In the genomic region with DNA sequence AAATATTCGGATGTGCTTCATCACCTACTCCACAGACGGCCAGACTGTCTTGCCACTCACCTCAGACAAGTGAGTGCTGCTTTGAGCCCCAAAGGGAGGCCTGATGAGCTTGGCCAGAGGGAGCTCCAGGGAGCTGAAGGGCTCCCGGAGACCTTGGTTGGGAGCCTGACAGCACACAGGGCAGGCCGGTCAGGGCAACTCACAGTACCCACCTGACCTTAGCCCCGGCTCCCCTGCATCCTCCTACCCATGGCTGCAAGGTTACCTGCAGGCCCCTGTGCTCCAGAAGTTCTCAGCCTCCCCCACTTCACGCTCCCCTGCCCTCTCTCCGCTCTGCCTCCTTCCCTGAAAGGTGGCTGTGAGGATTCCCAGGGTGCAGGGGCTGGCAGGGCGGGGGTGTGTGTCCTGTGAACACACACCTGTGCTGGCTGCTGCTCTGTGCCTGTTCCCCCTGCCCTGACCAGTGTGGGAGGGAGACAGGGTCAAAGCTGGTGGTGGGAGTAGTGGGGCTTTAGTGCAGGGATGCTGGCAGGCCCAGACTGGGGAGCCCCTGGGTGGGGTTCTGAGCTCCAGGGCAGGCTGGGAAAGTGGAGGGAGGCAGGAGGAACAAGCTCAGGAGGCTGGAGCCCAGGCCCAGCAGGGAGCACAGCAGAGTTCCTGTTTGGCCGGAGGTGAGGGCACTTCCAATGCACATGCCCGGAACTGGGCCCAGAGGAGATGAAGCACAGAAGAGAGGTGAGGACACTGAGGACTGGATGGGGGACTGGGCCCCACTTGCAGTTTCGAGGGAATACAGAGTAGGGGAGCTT, we compare ENCODE assay signal across 18 cellular contexts. TPM values are rescaled to one million over a fixed set of nuclear protein-coding genes. Genes with fewer than 3 reads are reported as not detected.
A peak's percentile ranks its signal among the peaks of the same experiment; 100 is the strongest.
DNase-seq lines count a peak whose midpoint lies in the region; ATAC-seq, FAIRE-seq and TF ChIP-seq lines count a peak whose summit lies in the region.
"Had no signal": no experiment of that assay in that cellular context is flagged by ENCODE, and none has a peak within 500 bp of the region (broad histone marks: within the 10 kb centered on the region; RNA-seq: fewer than 3 reads in every experiment).

No MANE protein-coding gene starts in this region.

- no peak overlapping the region for H3K27ac Mint-ChIP-seq in activated T-helper 2 cell treated with anti-CD3 and anti-CD28 coated beads, Interferon-gamma antibody, Interleukin-2, Interleukin-4, amounts not matched to agents 10 μg/mL and 5 μg/mL and 100 μg/mL, durations not matched to agents 14 hours and 24 hours and 36 hours
- H3K27ac Mint-ChIP-seq: CD4-positive, alpha-beta T cell; stimulated activated effector memory CD8-positive, alpha-beta T cell treated with anti-CD3 and anti-CD28 coated beads, Interleukin-12 subunit alpha, Interleukin-12 subunit beta, amount 100 ng/mL, for 72 hours had no signal

- H3K36me3 Mint-ChIP-seq in activated T-helper 2 cell treated with anti-CD3 and anti-CD28 coated beads, Interferon-gamma antibody, Interleukin-2, Interleukin-4, amounts not matched to agents 10 μg/mL and 5 μg/mL and 100 μg/mL, durations not matched to agents 14 hours and 24 hours and 36 hours (ENCODE audit: low read depth) = no peaks in the 10 kb centered on the region
- H3K36me3 Mint-ChIP-seq: stimulated activated effector memory CD8-positive, alpha-beta T cell treated with anti-CD3 and anti-CD28 coated beads, Interleukin-12 subunit alpha, Interleukin-12 subunit beta, amount 100 ng/mL, for 72 hours had no signal

- no peak for TF ChIP-seq POLR2A in A549 (IDR thresholded peaks at IDR 0.05; ENCODE audit: low read length)

- TF ChIP-seq CTCF in A549 (IDR thresholded peaks at IDR 0.05) (0 out of 3 replicates have a peak, but pooled peaks have one; percentile 21), GM06990 (IDR thresholded peaks at IDR 0.05; ENCODE audit: insufficient read depth, low read length, poor library complexity, severe bottlenecking) (peak; percentile 39), RWPE2 (IDR thresholded peaks at IDR 0.05; ENCODE audit: poor library complexity, severe bottlenecking) (no peak)

- H3K4me3 ChIP-seq in A549 (no peak overlapping the region), GM06990 (replicated peaks; ENCODE audit: low read depth, low read length) (no peak overlapping the region), RWPE2 (ENCODE audit: severe bottlenecking) (no peak overlapping the region)
- H3K4me3 ChIP-seq: GM23248 had no signal

- no peak overlapping the region for H3K4me3 Mint-ChIP-seq in activated T-helper 2 cell treated with anti-CD3 and anti-CD28 coated beads, Interferon-gamma antibody, Interleukin-2, Interleukin-4, amounts not matched to agents 10 μg/mL and 5 μg/mL and 100 μg/mL, durations not matched to agents 14 hours and 24 hours and 36 hours (ENCODE audit: low read depth)
- H3K4me3 Mint-ChIP-seq: CD4-positive, alpha-beta T cell; stimulated activated effector memory CD8-positive, alpha-beta T cell treated with anti-CD3 and anti-CD28 coated beads, Interleukin-12 subunit alpha, Interleukin-12 subunit beta, amount 100 ng/mL, for 72 hours had no signal

- H3K27me3 Mint-ChIP-seq in activated T-helper 2 cell treated with anti-CD3 and anti-CD28 coated beads, Interferon-gamma antibody, Interleukin-2, Interleukin-4, amounts not matched to agents 10 μg/mL and 5 μg/mL and 100 μg/mL, durations not matched to agents 14 hours and 24 hours and 36 hours (ENCODE audit: low read depth) = no peaks in the 10 kb centered on the region
- H3K27me3 Mint-ChIP-seq: CD4-positive, alpha-beta T cell had no signal

- CTCF ChIA-PET in A549 (lab: Yijun Ruan, JAX) = no interaction called here

- DNase-seq in A549 (ENCODE audit: low read depth in 1 of 2, low spot score in 1 of 2) = peak in 1 of 2 experiments; percentile 50
- DNase-seq in GM06990 (ENCODE audit: extremely low read depth, insufficient read length) = no peak
- DNase-seq in RWPE2 (ENCODE audit: low spot score) = peak; percentile 38
- DNase-seq in kidney tubule cell (ENCODE audit: low spot score) = peak; percentile 22
- no peak for DNase-seq in stimulated activated CD4-positive, alpha-beta T cell treated with anti-CD3 and anti-CD28 coated beads, Interleukin-12 subunit alpha, Interleukin-12 subunit beta, amount 100 ng/mL, for 4 hours
- no peak for DNase-seq in activated T-helper 2 cell treated with anti-CD3 and anti-CD28 coated beads, Interferon-gamma antibody, Interleukin-2, Interleukin-4, amounts not matched to agents 10 μg/mL and 5 μg/mL and 100 μg/mL, durations not matched to agents 14 hours and 24 hours and 36 hours (ENCODE audit: low spot score)
- no peak for DNase-seq in germinal center (ENCODE audit: low spot score)
- no peak for DNase-seq in NCI-H510A treated with DMSO at 0.1 percent for 48 hours (lab: John Stamatoyannopoulos, UW)
- DNase-seq: foreskin melanocyte; GM23248; NCI-H187 treated with DMSO at 0.1 percent for 48 hours; stimulated activated CD4-positive, alpha-beta T cell treated with anti-CD3 and anti-CD28 coated beads, Interleukin-1b, Interleukin-23, amount 100 ng/mL, for 48 hours; T-helper 2 cell had no signal

- no peaks in the 10 kb centered on the region for H3K9me3 Mint-ChIP-seq in activated T-helper 2 cell treated with anti-CD3 and anti-CD28 coated beads, Interferon-gamma antibody, Interleukin-2, Interleukin-4, amounts not matched to agents 10 μg/mL and 5 μg/mL and 100 μg/mL, durations not matched to agents 14 hours and 24 hours and 36 hours
- H3K9me3 Mint-ChIP-seq: CD4-positive, alpha-beta T cell; stimulated activated effector memory CD8-positive, alpha-beta T cell treated with anti-CD3 and anti-CD28 coated beads, Interleukin-12 subunit alpha, Interleukin-12 subunit beta, amount 100 ng/mL, for 72 hours had no signal

- peaks cover 15% of the 10 kb centered on the region for H3K4me1 Mint-ChIP-seq in activated T-helper 2 cell treated with anti-CD3 and anti-CD28 coated beads, Interferon-gamma antibody, Interleukin-2, Interleukin-4, amounts not matched to agents 10 μg/mL and 5 μg/mL and 100 μg/mL, durations not matched to agents 14 hours and 24 hours and 36 hours (ENCODE audit: low read depth)

- POLR2A ChIA-PET in A549 (lab: Yijun Ruan, JAX) = no interaction called here

- H3K9me3 ChIP-seq in A549 (no peaks in the 10 kb centered on the region), RWPE2 (ENCODE audit: severe bottlenecking) (no peaks in the 10 kb centered on the region)

- no peak for FAIRE-seq in A549 (lab: Jason Lieb, UNC)

- H3K27me3 ChIP-seq in GM06990 (replicated peaks; ENCODE audit: control insufficient read depth, insufficient read depth, low read length) (no peaks in the 10 kb centered on the region; the same call in 1 of the 2 replicates), RWPE2 (ENCODE audit: insufficient read depth, poor library complexity, severe bottlenecking) (no peaks in the 10 kb centered on the region)

- TF ChIP-seq RAD21 in A549 (conservative IDR thresholded peaks at IDR 0.05 in 1 of 2, IDR thresholded peaks at IDR 0.05 in 1 of 2) = peak; percentile 20 to 42; a peak in 2 of 5 replicates

- ATAC-seq in A549 (peak; percentile 54 to 82; a peak in 5 of 6 replicates), RWPE2 (ENCODE audit: low read depth) (no peak)
- ATAC-seq: stimulated activated effector memory CD8-positive, alpha-beta T cell treated with anti-CD3 and anti-CD28 coated beads, Interleukin-12 subunit alpha, Interleukin-12 subunit beta, amount 100 ng/mL, for 72 hours had no signal

- H3K4me2 ChIP-seq in A549 = no peak overlapping the region

- TF ChIP-seq EP300 in A549 (IDR thresholded peaks at IDR 0.05) = no peak

- H3K4me1 ChIP-seq in A549 (peaks cover 25% of the 10 kb centered on the region), RWPE2 (ENCODE audit: insufficient read depth, poor library complexity, severe bottlenecking) (no peaks in the 10 kb centered on the region)

- intact Hi-C loops in activated T-helper 2 cell treated with anti-CD3 and anti-CD28 coated beads, Interferon-gamma antibody, Interleukin-2, Interleukin-4, amounts not matched to agents 10 μg/mL and 5 μg/mL and 100 μg/mL, durations not matched to agents 14 hours and 24 hours and 36 hours (cut with micrococcal nuclease) = no loop called here

- H3K36me3 ChIP-seq in GM06990 (ENCODE audit: control insufficient read depth, insufficient read depth, low read length) = no peaks in the 10 kb centered on the region
- no peaks in the 10 kb centered on the region for H3K36me3 ChIP-seq in RWPE2 (ENCODE audit: low read depth)

- H3K27ac ChIP-seq in A549 (peak overlapping the region; percentile 42 to 83; a peak in 4 of 6 replicates), RWPE2 (ENCODE audit: poor library complexity, severe bottlenecking) (no peak overlapping the region)
- H3K27ac ChIP-seq: GM23248 had no signal

- WGBS in A549 (ENCODE audit: missing lambda C conversion rate) = 87% methylated on average over 11 of the region's 11 CpGs

TF ChIP-seq in A549, 52 proteins besides CTCF, POLR2A, EP300 and RAD21:
- TF ChIP-seq SMC3 (IDR thresholded peaks at IDR 0.05) (peak; percentile 40; the same call in 2 of the 3 replicates), E2F6 (IDR thresholded peaks at IDR 0.05; ENCODE audit: borderline replicate concordance, low read depth) (peak; percentile 38; the same call in 1 of the 2 replicates), POLR2AphosphoS2 (conservative IDR thresholded peaks at IDR 0.05; ENCODE audit: low read length) (no peak), BHLHE40 (IDR thresholded peaks at IDR 0.05; ENCODE audit: low read depth, low read length) (no peak)
- TF ChIP-seq, protein P1, sequence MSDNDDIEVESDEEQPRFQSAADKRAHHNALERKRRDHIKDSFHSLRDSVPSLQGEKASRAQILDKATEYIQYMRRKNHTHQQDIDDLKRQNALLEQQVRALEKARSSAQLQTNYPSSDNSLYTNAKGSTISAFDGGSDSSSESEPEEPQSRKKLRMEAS (IDR thresholded peaks at IDR 0.05) = 0 out of 2 replicates have a peak, but pooled peaks have one; percentile 39

RNA-seq across cellular contexts. Expression of gene ANTXRL, which starts 7.2 kb away (rescaled TPM):
- polyA plus RNA-seq in A549 (2011; rRNA removed) (0.09 and 0.26 TPM in 2 replicates), A549 (2017; fragmentation: RNase III; extraction: RNeasy Plus Mini Kit Qiagen cat#74134 plus additional on column Dnase treatment) (0.13 to 0.30 TPM (median 0.25 TPM) in 3 replicates)
- polyA plus RNA-seq in A549 (2012; cell fraction: cytosol; rRNA removed) = 0.19 and 0.20 TPM in 2 replicates
- polyA plus RNA-seq in A549 (2012; cell fraction: nucleus; rRNA removed) = 0.47 and 0.58 TPM in 2 replicates
- polyA minus RNA-seq in A549 (2011; rRNA and poly(A)+ RNA removed) = 0.08 and 0.19 TPM in 2 replicates
- not detected in 2 replicates for total RNA-seq in activated T-helper 2 cell treated with anti-CD3 and anti-CD28 coated beads, Interferon-gamma antibody, Interleukin-2, Interleukin-4, amounts not matched to agents 10 μg/mL and 5 μg/mL and 100 μg/mL, durations not matched to agents 14 hours and 24 hours and 36 hours
- total RNA-seq: activated CD8-positive, alpha-beta memory T cell treated with anti-CD3 and anti-CD28 coated beads for 36 hours; CD4-positive, alpha-beta T cell; GM23248; liver; osteocyte had no signal
- polyA plus RNA-seq: GM23248 had no signal

Comparison
In these comparisons a context has a peak if more than half of its experiments do, and no peak if none do; other contexts are left out.
1. DNase-seq: peak in RWPE2 (single experiment) and kidney tubule cell (single experiment); none in GM06990 (single experiment), stimulated activated CD4-positive, alpha-beta T cell treated with anti-CD3 and anti-CD28 coated beads, Interleukin-12 subunit alpha, Interleukin-12 subunit beta, amount 100 ng/mL, for 4 hours (single experiment), activated T-helper 2 cell treated with anti-CD3 and anti-CD28 coated beads, Interferon-gamma antibody, Interleukin-2, Interleukin-4, amounts not matched to agents 10 μg/mL and 5 μg/mL and 100 μg/mL, durations not matched to agents 14 hours and 24 hours and 36 hours (single experiment), germinal center (single experiment) and NCI-H510A treated with DMSO at 0.1 percent for 48 hours (single experiment).